9 cellular contexts compared by ENCODE assay signal in genomic region chr6:106927531-106928398, GRCh38. TPM values are rescaled to one million over a fixed set of nuclear protein-coding genes. Genes with fewer than 3 reads are reported as not detected.
DNase-seq lines count a peak whose midpoint lies in the region; ATAC-seq, FAIRE-seq and TF ChIP-seq lines count a peak whose summit lies in the region.
"Had no signal": no experiment of that assay in that cellular context is flagged by ENCODE, and none has a peak within 500 bp of the region (broad histone marks: within the 10 kb centered on the region; RNA-seq: fewer than 3 reads in every experiment).

No MANE protein-coding gene starts in this region.

- no peaks in the 10 kb centered on the region for H3K9me3 ChIP-seq in HEK293 (ENCODE audit: control insufficient read depth, insufficient read depth, low read depth, low read length)
- H3K9me3 ChIP-seq in H1 (ENCODE audit: insufficient read depth in 2 of 2, low read depth in 1 of 2, low read length in 1 of 2): no peaks in the 10 kb centered on the region
- no peaks in the 10 kb centered on the region for H3K9me3 ChIP-seq in CD8-positive, alpha-beta memory T cell (ENCODE audit: low read length)

- TF ChIP-seq CTCF in HEK293 (tag by site-specific recombination; IDR thresholded peaks at IDR 0.05) (no peak), H1 (IDR thresholded peaks at IDR 0.05; ENCODE audit: control extremely low read depth in 1 of 3, insufficient read depth in 1 of 3, low read depth in 1 of 3, low read length in 3 of 3) (no peak)

- no peak overlapping the region for H3K14ac ChIP-seq in H1 (ENCODE audit: insufficient read length)

- no peak overlapping the region for H3K4me3 Mint-ChIP-seq in CD8-positive, alpha-beta memory T cell

- no peaks in the 10 kb centered on the region for H3K23me2 ChIP-seq in H1 (ENCODE audit: low read depth, low read length)

- peak overlapping the region; percentile 26; a peak in 2 of 4 replicates for H3K4me2 ChIP-seq in H1 (ENCODE audit: insufficient read depth in 1 of 2, low read depth in 2 of 2, low read length in 2 of 2)

- no peak overlapping the region for H2BK120ac ChIP-seq in H1 (replicated peaks; ENCODE audit: low read depth, low read length)

- POLR2A ChIA-PET in HEK293 (lab: Yijun Ruan, JAX) (no interaction called here), H1 (lab: Charles Lee; ENCODE audit: partially characterized antibody) (no interaction called here)
- POLR2A ChIA-PET in CD8-positive, alpha-beta memory T cell (lab: Charles Lee): no interaction called here

- H3K4me3 ChIP-seq in HEK293 (ENCODE audit: low read depth, low read length): no peak overlapping the region
- H3K4me3 ChIP-seq in H1 (ENCODE audit: extremely low read depth in 1 of 4, insufficient read depth in 2 of 4, low read depth in 3 of 4, low read length in 4 of 4): no peak overlapping the region
- H3K4me3 ChIP-seq in CD8-positive, alpha-beta memory T cell (ENCODE audit: low read length): no peak overlapping the region

- no peak overlapping the region for H2AK5ac ChIP-seq in H1 (ENCODE audit: low read depth, low read length)

- no peak overlapping the region for H4K8ac ChIP-seq in H1 (ENCODE audit: extremely low read depth, insufficient read depth, low read length)

- no peak overlapping the region for H4K91ac ChIP-seq in H1 (replicated peaks; ENCODE audit: insufficient read length, low read length)

- peaks cover 15 to 51% of the 10 kb centered on the region in 2 donors for H3K27me3 Mint-ChIP-seq in CD8-positive, alpha-beta memory T cell

- H2AFZ ChIP-seq in H1 (ENCODE audit: low read length): no peak overlapping the region

- H3K18ac ChIP-seq in H1 (ENCODE audit: extremely low read depth, low read length): no peak overlapping the region

- H3K4me1 ChIP-seq in HEK293 (ENCODE audit: control insufficient read depth, insufficient read depth, low read length): no peaks in the 10 kb centered on the region
- peaks cover 0 to 4% (median 0%) of the 10 kb centered on the region in 4 experiments; a peak in 3 of 7 replicates for H3K4me1 ChIP-seq in H1 (replicated peaks in 1 of 4; ENCODE audit: control insufficient read depth in 3 of 4, insufficient read depth in 4 of 4, low read length in 3 of 4)
- H3K4me1 ChIP-seq in CD8-positive, alpha-beta memory T cell (ENCODE audit: insufficient read depth, low read length): no peaks in the 10 kb centered on the region

- no peaks in the 10 kb centered on the region for H3K79me1 ChIP-seq in H1 (ENCODE audit: low read depth, low read length)

- H3K79me2 ChIP-seq in H1 (ENCODE audit: control insufficient read depth in 1 of 2, insufficient read depth in 2 of 2, low read length in 2 of 2): no peaks in the 10 kb centered on the region

- WGBS in H1 (ENCODE audit: extremely low coverage in 1 of 2, insufficient coverage in 1 of 2, insufficient read length in 1 of 2, insufficient replicate concordance in 2 of 2, low coverage in 1 of 2, low lambda C conversion rate in 2 of 2, missing lambda C conversion rate in 1 of 2), 2 experiments: 36% methylated on average over 5 of the region's 5 CpGs; no CpG with 5 or more reads in 1 of the 2 experiments

- H3K4ac ChIP-seq in H1 (replicated peaks; ENCODE audit: insufficient read length, low read depth, low read length): no peak overlapping the region

- no peaks in the 10 kb centered on the region for H3K9me3 Mint-ChIP-seq in CD8-positive, alpha-beta memory T cell

- no peak overlapping the region for H2BK20ac ChIP-seq in H1 (ENCODE audit: low read length)

- H3K23ac ChIP-seq in H1 (ENCODE audit: insufficient read length): no peak overlapping the region

- peaks cover 0 to 2% (median 0%) of the 10 kb centered on the region in 3 donors for H3K36me3 Mint-ChIP-seq in CD8-positive, alpha-beta memory T cell

- no peaks in the 10 kb centered on the region for H3K27me3 ChIP-seq in H1 (replicated peaks in 1 of 4; ENCODE audit: control insufficient read depth in 3 of 4, extremely low read depth in 1 of 4, insufficient read depth in 3 of 4, low read length in 3 of 4)
- no peaks in the 10 kb centered on the region for H3K27me3 ChIP-seq in CD8-positive, alpha-beta memory T cell (ENCODE audit: insufficient read depth, low read length, poor library complexity, severe bottlenecking)

- DNase-seq in RPMI7951 (ENCODE audit: low read depth) (peak; percentile 39), H1 (ENCODE audit: low read depth in 1 of 2, low spot score in 2 of 2) (peak; percentile 43 to 89), retina (peak; percentile 24)
- DNase-seq in CD8-positive, alpha-beta memory T cell: no peak

- H2BK5ac ChIP-seq in H1 (ENCODE audit: low read depth, low read length): no peak overlapping the region

- H4K5ac ChIP-seq in H1 (ENCODE audit: insufficient read length, low read depth, low read length): no peak overlapping the region

- H3K36me3 ChIP-seq in HEK293 (ENCODE audit: control insufficient read depth in 2 of 2, insufficient read depth in 1 of 2, low read length in 2 of 2) (no peaks in the 10 kb centered on the region), H1 (ENCODE audit: control insufficient read depth in 2 of 4, insufficient read depth in 4 of 4, low read length in 3 of 4) (no peaks in the 10 kb centered on the region)
- no peaks in the 10 kb centered on the region for H3K36me3 ChIP-seq in CD8-positive, alpha-beta memory T cell (ENCODE audit: insufficient read depth, low read length)

- no peak overlapping the region for H2BK15ac ChIP-seq in H1 (ENCODE audit: low read length)

- ATAC-seq in HG03045 (IDR thresholded peaks at IDR 0.05; ENCODE audit: unreplicated experiment): no peak
- ATAC-seq in HG02571 (IDR thresholded peaks at IDR 0.05; ENCODE audit: unreplicated experiment): no peak
- ATAC-seq in GM18909 (IDR thresholded peaks at IDR 0.05; ENCODE audit: poor library complexity, unreplicated experiment): no peak

- no peak overlapping the region for H3K56ac ChIP-seq in H1 (replicated peaks; ENCODE audit: insufficient read length, low read depth, low read length)

- no peak overlapping the region for H2BK12ac ChIP-seq in H1 (ENCODE audit: low read depth, low read length)

- no peaks in the 10 kb centered on the region for H4K20me1 ChIP-seq in H1 (replicated peaks in 1 of 2; ENCODE audit: control insufficient read depth in 1 of 2, insufficient read depth in 2 of 2, low read length in 2 of 2)

- no peaks in the 10 kb centered on the region for H3K4me1 Mint-ChIP-seq in CD8-positive, alpha-beta memory T cell

- FAIRE-seq in H1 (lab: Jason Lieb, UNC): no peak
- FAIRE-seq: colon had no signal

- H3K27ac ChIP-seq in HEK293 (ENCODE audit: extremely low read depth, low read depth, low read length) (no peak overlapping the region), H1 (ENCODE audit: low read depth, low read length) (no peak overlapping the region)
- H3K27ac ChIP-seq in CD8-positive, alpha-beta memory T cell (ENCODE audit: low read depth, low read length): no peak overlapping the region

- CTCF ChIA-PET in HEK293 (lab: Yijun Ruan, JAX): interaction anchor here (1.0 kb wide), 1 partner anchor 482 kb away, joined by 3 read pairs; no protein-coding TSS in a partner anchor
- CTCF ChIA-PET in H1 (lab: Charles Lee; ENCODE audit: partially characterized antibody): no interaction called here
- CTCF ChIA-PET in CD8-positive, alpha-beta memory T cell (lab: Charles Lee): no interaction called here

- TF ChIP-seq POLR2A in H1 (IDR thresholded peaks at IDR 0.05; ENCODE audit: control extremely low read depth in 1 of 2, low read depth in 2 of 2, low read length in 2 of 2): no peak

- no peak overlapping the region for H3K9ac ChIP-seq in H1 (replicated peaks in 1 of 4; ENCODE audit: extremely low read depth in 1 of 4, low read depth in 3 of 4, low read length in 3 of 4)

- no peak overlapping the region for H3K27ac Mint-ChIP-seq in CD8-positive, alpha-beta memory T cell

- TF ChIP-seq EP300 in H1 (IDR thresholded peaks at IDR 0.05; ENCODE audit: borderline replicate concordance in 1 of 2, low read depth in 2 of 2, low read length in 2 of 2): no peak

- no peak for TF ChIP-seq RAD21 in H1 (IDR thresholded peaks at IDR 0.05 in 1 of 2, conservative IDR thresholded peaks at IDR 0.05 in 1 of 2; ENCODE audit: low read depth in 2 of 2, low read length in 2 of 2)

TF ChIP-seq in HEK293, 187 proteins besides CTCF, POLR2A, EP300 and RAD21 (continues in another document):
- TF ChIP-seq ZNF404 (tag by site-specific recombination; IDR thresholded peaks at IDR 0.05) (no peak), ZNF514 (tag by site-specific recombination; IDR thresholded peaks at IDR 0.05) (no peak)

TF ChIP-seq in H1, 55 proteins besides CTCF, POLR2A, EP300 and RAD21 (continues in another document):
- TF ChIP-seq MAX (IDR thresholded peaks at IDR 0.05): peak; percentile 18; the same call in 1 of the 2 replicates
- TF ChIP-seq CEBPB (IDR thresholded peaks at IDR 0.05; ENCODE audit: low read depth, low read length): no peak
- TF ChIP-seq SIN3A (conservative IDR thresholded peaks at IDR 0.05 in 1 of 2, IDR thresholded peaks at IDR 0.05 in 1 of 2; ENCODE audit: low read depth in 1 of 2, low read length in 2 of 2): peak; percentile 70 to 81; a peak in 2 of 4 replicates
- TF ChIP-seq ATF3 (IDR thresholded peaks at IDR 0.05; ENCODE audit: insufficient read depth, low read depth, low read length): no peak
- TF ChIP-seq JUN (IDR thresholded peaks at IDR 0.05; ENCODE audit: low read depth, low read length): no peak

RNA-seq across cellular contexts. Expression of gene CD24, which starts 46.8 kb away (rescaled TPM):
- total RNA-seq in RPMI7951 (2014; rRNA removed; shearing (Covaris generic)): 0.72 and 1.9 TPM in 2 replicates
- total RNA-seq in H1 (2021; fragmentation: NEBNext Ultra II Directional; extraction: Animal tissue kit (Norgen Biotek cat#: 25700)): 2,258 and 2,327 TPM in 2 replicates
- 1,771 and 2,134 TPM in 2 replicates for polyA plus RNA-seq in H1 (2011; rRNA removed)
- 2,003 TPM for polyA plus RNA-seq in H1 (2011; cell fraction: cytosol; rRNA removed)
- polyA plus RNA-seq in H1 (2011; cell fraction: nucleus; rRNA removed): 868 TPM
- polyA plus RNA-seq in H1 (2012, experiment 1 of 2): 1,729 to 2,378 TPM (median 2,052 TPM) in 4 replicates
- polyA plus RNA-seq in H1 (2012, experiment 2 of 2): 693 TPM
- 2,069 TPM for polyA plus RNA-seq in H1 (2013, experiment 1 of 2)
- polyA plus RNA-seq in H1 (2013, experiment 2 of 2): 2,475 TPM
- 1,038 and 1,243 TPM in 2 replicates for polyA minus RNA-seq in H1 (2011; rRNA and poly(A)+ RNA removed)
- 1,995 TPM for polyA minus RNA-seq in H1 (2011; cell fraction: cytosol; rRNA and poly(A)+ RNA removed)
- polyA minus RNA-seq in H1 (2011; cell fraction: nucleus; rRNA and poly(A)+ RNA removed): 801 TPM
- not detected for total RNA-seq in CD8-positive, alpha-beta memory T cell
- polyA plus RNA-seq in CD8-positive, alpha-beta memory T cell: not detected

Comparison
In these comparisons a context has a peak if more than half of its experiments do, and no peak if none do; other contexts are left out.
1. DNase-seq: peak in RPMI7951 (single experiment), H1 (2 of 2) and retina (single experiment); none in CD8-positive, alpha-beta memory T cell (0 of 5).
2. RNA of gene CD24, which starts 46.8 kb away (total RNA-seq): 2,258 to 2,327 TPM in H1; 0.72 to 1.9 TPM in RPMI7951 and not detected in CD8-positive, alpha-beta memory T cell; every median in the first group is over 100 times any median in the second.